ENCODE assay signal across 1 cellular context in genomic region chr16:68444058-68444657, GRCh38.
A peak's percentile ranks its signal among the peaks of the same experiment; 100 is the strongest.
TF ChIP-seq lines count a peak whose summit lies in the region.

No MANE protein-coding gene starts in this region.

TF ChIP-seq in A549, 52 proteins besides CTCF, POLR2A, EP300 and RAD21 (continued from another document):
- TF ChIP-seq PBX3 (IDR thresholded peaks at IDR 0.05), result no peak
- no peak for TF ChIP-seq ATOH8 (CRISPR knock-in tag; IDR thresholded peaks at IDR 0.05; ENCODE audit: low read depth)
- TF ChIP-seq ZC3H11A (IDR thresholded peaks at IDR 0.05), result no peak
- peak; percentile 77; the same call in 1 of the 2 replicates for TF ChIP-seq EHMT2 (IDR thresholded peaks at IDR 0.05; ENCODE audit: low read depth)
- TF ChIP-seq JUNB (IDR thresholded peaks at IDR 0.05), result no peak
- TF ChIP-seq REST (IDR thresholded peaks at IDR 0.05), result peak; percentile 95
